Comparison of ENCODE assay signal across 19 cellular contexts in genomic region chr5:176152191-176152932, GRCh38.
DNase-seq lines count a peak whose midpoint lies in the region; FAIRE-seq lines count a peak whose summit lies in the region.
"Had no signal": no experiment of that assay in that cellular context is flagged by ENCODE, and none has a peak within 500 bp of the region (broad histone marks: within the 10 kb centered on the region; RNA-seq: fewer than 3 reads in every experiment).

No MANE protein-coding gene starts in this region.

- no peak overlapping the region for H3K4me3 ChIP-seq in iPS-20b (ENCODE audit: low read length)
- H3K4me3 ChIP-seq: sigmoid colon, suprapubic skin had no signal

- no peaks in the 10 kb centered on the region for H3K36me3 ChIP-seq in iPS-20b (ENCODE audit: insufficient read depth, low read depth, low read length)
- H3K36me3 ChIP-seq: brain microvascular endothelial cell, sigmoid colon, suprapubic skin had no signal

- H3K4me1 ChIP-seq in iPS-20b (ENCODE audit: insufficient read depth, low read length) = peaks cover 13% of the 10 kb centered on the region; the same call in 1 of the 2 replicates
- H3K4me1 ChIP-seq: sigmoid colon, suprapubic skin had no signal

- FAIRE-seq in RCC 7860 (lab: Jason Lieb, UNC) = no peak
- no peak for FAIRE-seq in GM19239 (lab: Jason Lieb, UNC)
- FAIRE-seq: keratinocyte, TTC549 had no signal

- no peaks in the 10 kb centered on the region for H3K27me3 ChIP-seq in iPS-20b (ENCODE audit: insufficient read depth, low read length)

- H3K9me3 ChIP-seq in iPS-20b (ENCODE audit: insufficient read depth, low read depth, low read length) = no peaks in the 10 kb centered on the region
- H3K9me3 ChIP-seq: sigmoid colon, suprapubic skin had no signal

- DNase-seq in H4 (ENCODE audit: low spot score) (peak; percentile 46), RCC 7860 (ENCODE audit: low spot score) (peak; percentile 56), retina (peak; percentile 69), NCI-H2029 treated with DMSO at 0.1 percent for 48 hours (lab: John Stamatoyannopoulos, UW) (no peak), GM19239 (ENCODE audit: insufficient read length, low spot score) (no peak), AML-193 (lab: John Stamatoyannopoulos, UW) (no peak)
- DNase-seq: activated CD4-positive, alpha-beta memory T cell treated with anti-CD3 and anti-CD28 coated beads for 36 hours; activated T-cell treated with anti-CD3 and anti-CD28 coated beads, Interleukin-2, amount 50 U/mL, for 24 hours; brain microvascular endothelial cell; midbrain; NCI-H1105; occipital lobe; sigmoid colon; stimulated activated CD4-positive, alpha-beta T cell treated with anti-CD3 and anti-CD28 coated beads, Interleukin-4, amount 100 ng/mL, for 24 hours had no signal

- H3K27ac ChIP-seq in iPS-20b (ENCODE audit: low read length) = no peak overlapping the region
- H3K27ac ChIP-seq: brain microvascular endothelial cell, KMS-11, sigmoid colon, suprapubic skin had no signal

- H3K9ac ChIP-seq in iPS-20b (ENCODE audit: low read depth, low read length) = peak overlapping the region; percentile 4; the same call in 1 of the 2 replicates
- H3K9ac ChIP-seq: KMS-11 had no signal

Comparison
In these comparisons a context has a peak if more than half of its experiments do, and no peak if none do; other contexts are left out.
1. DNase-seq: peak in H4 (single experiment), RCC 7860 (single experiment) and retina (single experiment); none in NCI-H2029 treated with DMSO at 0.1 percent for 48 hours (single experiment), GM19239 (single experiment) and AML-193 (0 of 2).